Comparison of ENCODE assay signal across 20 cellular contexts in genomic region chrX:94545722-94546121, GRCh38.
"Had no signal": no experiment of that assay in that cellular context is flagged by ENCODE, and none has a peak within 500 bp of the region (broad histone marks: within the 10 kb centered on the region; RNA-seq: fewer than 3 reads in every experiment).

No MANE protein-coding gene starts in this region.

- H3K4me1 ChIP-seq: Peyer's patch, SJSA1 had no signal

- H3K27me3 Mint-ChIP-seq: activated B cell treated with CpG ODN at 0.5 μM for 24 hours; activated CD4-positive, alpha-beta memory T cell treated with anti-CD3 and anti-CD28 coated beads for 36 hours; activated CD4-positive, alpha-beta T cell treated with anti-CD3 and anti-CD28 coated beads, Interleukin-2, amount 10 ng/mL, durations not matched to agents 7 days and 5 days; activated naive CD4-positive, alpha-beta T cell treated with anti-CD3 and anti-CD28 coated beads, Interleukin-2, amount 10 ng/mL, durations not matched to agents 7 days and 5 days; activated naive CD8-positive, alpha-beta T cell treated with anti-CD3 and anti-CD28 coated beads for 36 hours; activated T-helper 17 cell treated with anti-CD3 and anti-CD28 coated beads, Interleukin-2, amount 50 U/mL, for 72 hours had no signal

- ATAC-seq: activated T-helper 17 cell treated with anti-CD3 and anti-CD28 coated beads, Interleukin-2, amount 50 U/mL, for 72 hours had no signal

- H3K9me3 Mint-ChIP-seq: activated CD4-positive, alpha-beta T cell treated with anti-CD3 and anti-CD28 coated beads, Interleukin-2, amount 10 ng/mL, durations not matched to agents 7 days and 5 days; activated naive CD4-positive, alpha-beta T cell treated with anti-CD3 and anti-CD28 coated beads, Interleukin-2, amount 10 ng/mL, durations not matched to agents 7 days and 5 days; activated naive CD8-positive, alpha-beta T cell treated with anti-CD3 and anti-CD28 coated beads for 36 hours; activated T-helper 17 cell treated with anti-CD3 and anti-CD28 coated beads, Interleukin-2, amount 50 U/mL, for 72 hours; T-helper 1 cell treated with Interleukin-12 subunit alpha and Interleukin-12 subunit beta and Interleukin-4 antibody, amounts not matched to agents 30 μg/mL and 1 μg/mL, for 36 hours had no signal

- H3K27ac ChIP-seq: Peyer's patch, SJSA1 had no signal

- H3K4me3 Mint-ChIP-seq: activated B cell treated with CpG ODN at 0.5 μM for 24 hours; activated CD4-positive, alpha-beta memory T cell treated with anti-CD3 and anti-CD28 coated beads for 36 hours; activated CD4-positive, alpha-beta T cell treated with anti-CD3 and anti-CD28 coated beads, Interleukin-2, amount 10 ng/mL, durations not matched to agents 7 days and 5 days; activated naive CD4-positive, alpha-beta T cell treated with anti-CD3 and anti-CD28 coated beads, Interleukin-2, amount 10 ng/mL, durations not matched to agents 7 days and 5 days; activated naive CD8-positive, alpha-beta T cell treated with anti-CD3 and anti-CD28 coated beads for 36 hours; activated T-helper 17 cell treated with anti-CD3 and anti-CD28 coated beads, Interleukin-2, amount 50 U/mL, for 72 hours; T-helper 1 cell treated with Interleukin-12 subunit alpha and Interleukin-12 subunit beta and Interleukin-4 antibody, amounts not matched to agents 30 μg/mL and 1 μg/mL, for 36 hours had no signal

- H3K36me3 Mint-ChIP-seq: activated CD4-positive, alpha-beta memory T cell treated with anti-CD3 and anti-CD28 coated beads for 36 hours; activated naive CD4-positive, alpha-beta T cell treated with anti-CD3 and anti-CD28 coated beads, Interleukin-2, amount 10 ng/mL, durations not matched to agents 7 days and 5 days; activated naive CD8-positive, alpha-beta T cell treated with anti-CD3 and anti-CD28 coated beads for 36 hours had no signal

- H3K27ac Mint-ChIP-seq: activated B cell treated with CpG ODN at 0.5 μM for 24 hours; activated CD4-positive, alpha-beta memory T cell treated with anti-CD3 and anti-CD28 coated beads for 36 hours; activated CD4-positive, alpha-beta T cell treated with anti-CD3 and anti-CD28 coated beads, Interleukin-2, amount 10 ng/mL, durations not matched to agents 7 days and 5 days; activated naive CD4-positive, alpha-beta T cell treated with anti-CD3 and anti-CD28 coated beads, Interleukin-2, amount 10 ng/mL, durations not matched to agents 7 days and 5 days; activated naive CD8-positive, alpha-beta T cell treated with anti-CD3 and anti-CD28 coated beads for 36 hours; activated T-helper 17 cell treated with anti-CD3 and anti-CD28 coated beads, Interleukin-2, amount 50 U/mL, for 72 hours; T-helper 1 cell treated with Interleukin-12 subunit alpha and Interleukin-12 subunit beta and Interleukin-4 antibody, amounts not matched to agents 30 μg/mL and 1 μg/mL, for 36 hours had no signal

- H3K27me3 ChIP-seq: Peyer's patch, SJSA1 had no signal

- H3K4me1 Mint-ChIP-seq: activated B cell treated with CpG ODN at 0.5 μM for 24 hours; activated CD4-positive, alpha-beta T cell treated with anti-CD3 and anti-CD28 coated beads, Interleukin-2, amount 10 ng/mL, durations not matched to agents 7 days and 5 days; activated naive CD4-positive, alpha-beta T cell treated with anti-CD3 and anti-CD28 coated beads, Interleukin-2, amount 10 ng/mL, durations not matched to agents 7 days and 5 days; activated naive CD8-positive, alpha-beta T cell treated with anti-CD3 and anti-CD28 coated beads for 36 hours; activated T-helper 17 cell treated with anti-CD3 and anti-CD28 coated beads, Interleukin-2, amount 50 U/mL, for 72 hours had no signal

- DNase-seq: activated B cell treated with CpG ODN at 0.5 μM for 24 hours; activated CD4-positive, alpha-beta memory T cell treated with anti-CD3 and anti-CD28 coated beads for 36 hours; activated CD4-positive, alpha-beta T cell treated with anti-CD3 and anti-CD28 coated beads, Interleukin-2, amount 10 ng/mL, durations not matched to agents 7 days and 5 days; activated gamma-delta T cell treated with Interleukin-2 at 50 U/mL for 16 hours; activated naive CD4-positive, alpha-beta T cell treated with anti-CD3 and anti-CD28 coated beads, Interleukin-2, amount 10 ng/mL, durations not matched to agents 7 days and 5 days; activated naive CD8-positive, alpha-beta T cell treated with anti-CD3 and anti-CD28 coated beads for 36 hours; activated T-cell treated with anti-CD3 and anti-CD28 coated beads for 4 hours; activated T-cell treated with anti-CD3 and anti-CD28 coated beads, Interleukin-2, amount 50 U/mL, for 48 hours; central memory CD4-positive, alpha-beta T cell; Karpas-422; NCI-H1105 treated with DMSO at 0.1 percent for 48 hours; NCI-H1436 treated with DMSO at 0.1 percent for 48 hours; NCI-H187; NCI-H2081; NCI-H446; Peyer's patch; SHP77 had no signal
